33 cellular contexts compared by ENCODE assay signal in the genomic region with DNA sequence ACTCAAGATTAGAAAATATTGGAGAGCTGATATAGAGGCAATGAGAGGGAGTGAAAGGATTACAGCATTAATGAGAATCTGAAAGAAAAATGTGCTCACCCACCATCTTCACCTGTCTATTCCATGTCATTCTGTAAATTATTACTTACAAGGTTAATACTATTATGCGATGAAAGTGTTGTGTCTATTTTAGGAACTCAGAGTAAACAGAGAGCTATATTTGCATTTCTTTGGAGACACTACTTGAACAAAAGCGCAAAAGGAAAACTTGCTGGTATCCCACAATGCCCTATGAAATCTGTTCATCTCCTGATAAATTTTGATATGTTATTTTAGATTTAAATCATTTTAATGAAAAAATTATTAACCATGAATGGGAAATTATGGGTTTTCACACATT.
"Had no signal": no experiment of that assay in that cellular context is flagged by ENCODE, and none has a peak within 500 bp of the region (broad histone marks: within the 10 kb centered on the region; RNA-seq: fewer than 3 reads in every experiment).

No MANE protein-coding gene starts in this region.

- H3K4me3 Mint-ChIP-seq: endodermal cell; mesothelial cell of epicardium; naive B cell; natural killer cell treated with Interleukin-12 subunit alpha and Interleukin-12 subunit beta and Interleukin-15 and Interleukin-18, amount 100 ng/mL, for 72 hours; neural crest cell; stimulated activated effector memory CD8-positive, alpha-beta T cell treated with anti-CD3 and anti-CD28 coated beads, Interleukin-12 subunit alpha, Interleukin-12 subunit beta, amount 100 ng/mL, for 72 hours had no signal

- H3K36me3 Mint-ChIP-seq: mesothelial cell of epicardium; natural killer cell treated with Interleukin-12 subunit alpha and Interleukin-12 subunit beta and Interleukin-15 and Interleukin-18, amount 100 ng/mL, for 72 hours had no signal

- H3K27me3 ChIP-seq: dorsolateral prefrontal cortex, gastroesophageal sphincter, heart left ventricle, hepatocyte, left lung, neutrophil, right atrium auricular region, tibial nerve, upper lobe of left lung, uterus had no signal

- H3K9me3 ChIP-seq: gastroesophageal sphincter, heart left ventricle, left lung, mucosa of descending colon, neutrophil, right atrium auricular region, thoracic aorta, tibial nerve, upper lobe of left lung, uterus had no signal

- H2AFZ ChIP-seq: hepatocyte, parathyroid adenoma had no signal

- H3K4me1 ChIP-seq: left lung, parathyroid adenoma, right atrium auricular region, upper lobe of left lung, uterus had no signal

- FAIRE-seq: colon had no signal

- H3K27me3 Mint-ChIP-seq: naive B cell; natural killer cell treated with Interleukin-12 subunit alpha and Interleukin-12 subunit beta and Interleukin-15 and Interleukin-18, amount 100 ng/mL, for 72 hours; progenitor cell of endocrine pancreas had no signal

- H3K27ac ChIP-seq: dorsolateral prefrontal cortex, epithelial cell of prostate, gastroesophageal sphincter, heart left ventricle, hepatocyte, left lung, neutrophil, parathyroid adenoma, right atrium auricular region, thoracic aorta, tibial nerve, upper lobe of left lung, uterus had no signal

- H3K27ac Mint-ChIP-seq: endodermal cell; mesothelial cell of epicardium; naive B cell; natural killer cell treated with Interleukin-12 subunit alpha and Interleukin-12 subunit beta and Interleukin-15 and Interleukin-18, amount 100 ng/mL, for 72 hours; progenitor cell of endocrine pancreas; stimulated activated effector memory CD8-positive, alpha-beta T cell treated with anti-CD3 and anti-CD28 coated beads, Interleukin-12 subunit alpha, Interleukin-12 subunit beta, amount 100 ng/mL, for 72 hours had no signal

- H3K4me1 Mint-ChIP-seq: endodermal cell; mesothelial cell of epicardium; naive B cell; stimulated activated effector memory CD8-positive, alpha-beta T cell treated with anti-CD3 and anti-CD28 coated beads, Interleukin-12 subunit alpha, Interleukin-12 subunit beta, amount 100 ng/mL, for 72 hours had no signal

- H3K9ac ChIP-seq: parathyroid adenoma had no signal

- ATAC-seq: esophagus mucosa; gastroesophageal sphincter; heart left ventricle; left cardiac atrium; left lung; mucosa of descending colon; natural killer cell treated with Interleukin-12 subunit alpha and Interleukin-12 subunit beta and Interleukin-15 and Interleukin-18, amount 100 ng/mL, for 72 hours; sciatic nerve; stimulated activated effector memory CD8-positive, alpha-beta T cell treated with anti-CD3 and anti-CD28 coated beads, Interleukin-12 subunit alpha, Interleukin-12 subunit beta, amount 100 ng/mL, for 72 hours had no signal

- H3K4me3 ChIP-seq: dorsolateral prefrontal cortex, gastroesophageal sphincter, heart left ventricle, hepatocyte, left lung, mucosa of descending colon, right atrium auricular region, smooth muscle cell, thoracic aorta, tibial nerve, upper lobe of left lung, uterus had no signal

- H3K36me3 ChIP-seq: uterus had no signal

- H3K9me3 Mint-ChIP-seq: endodermal cell; mesothelial cell of epicardium; naive B cell; natural killer cell treated with Interleukin-12 subunit alpha and Interleukin-12 subunit beta and Interleukin-15 and Interleukin-18, amount 100 ng/mL, for 72 hours; neural crest cell; stimulated activated effector memory CD8-positive, alpha-beta T cell treated with anti-CD3 and anti-CD28 coated beads, Interleukin-12 subunit alpha, Interleukin-12 subunit beta, amount 100 ng/mL, for 72 hours had no signal

- H3K4me2 ChIP-seq: hepatocyte, smooth muscle cell had no signal

- H3K79me2 ChIP-seq: hepatocyte, parathyroid adenoma had no signal

- DNase-seq: dorsolateral prefrontal cortex; effector CD8-positive, alpha-beta T cell; endodermal cell; foreskin fibroblast; heart left ventricle; left cardiac atrium; left lung; mesenchymal stem cell; mucosa of descending colon; naive B cell; stimulated activated CD4-positive, alpha-beta T cell treated with anti-CD3 and anti-CD28 coated beads, Interleukin-12 subunit alpha, Interleukin-12 subunit beta, amount 100 ng/mL, for 4 hours; stimulated activated CD4-positive, alpha-beta T cell treated with anti-CD3 and anti-CD28 coated beads, Interleukin-1b, Interleukin-23, amount 100 ng/mL, for 48 hours; stimulated activated CD4-positive, alpha-beta T cell treated with anti-CD3 and anti-CD28 coated beads, Interleukin-4, amount 100 ng/mL, for 1 hour; stimulated activated naive CD4-positive, alpha-beta T cell treated with Interleukin-2 at 50 U/mL for 16 hours; upper lobe of left lung; uterus had no signal
